Comparison of ENCODE assay signal across 21 cellular contexts in the genomic region with DNA sequence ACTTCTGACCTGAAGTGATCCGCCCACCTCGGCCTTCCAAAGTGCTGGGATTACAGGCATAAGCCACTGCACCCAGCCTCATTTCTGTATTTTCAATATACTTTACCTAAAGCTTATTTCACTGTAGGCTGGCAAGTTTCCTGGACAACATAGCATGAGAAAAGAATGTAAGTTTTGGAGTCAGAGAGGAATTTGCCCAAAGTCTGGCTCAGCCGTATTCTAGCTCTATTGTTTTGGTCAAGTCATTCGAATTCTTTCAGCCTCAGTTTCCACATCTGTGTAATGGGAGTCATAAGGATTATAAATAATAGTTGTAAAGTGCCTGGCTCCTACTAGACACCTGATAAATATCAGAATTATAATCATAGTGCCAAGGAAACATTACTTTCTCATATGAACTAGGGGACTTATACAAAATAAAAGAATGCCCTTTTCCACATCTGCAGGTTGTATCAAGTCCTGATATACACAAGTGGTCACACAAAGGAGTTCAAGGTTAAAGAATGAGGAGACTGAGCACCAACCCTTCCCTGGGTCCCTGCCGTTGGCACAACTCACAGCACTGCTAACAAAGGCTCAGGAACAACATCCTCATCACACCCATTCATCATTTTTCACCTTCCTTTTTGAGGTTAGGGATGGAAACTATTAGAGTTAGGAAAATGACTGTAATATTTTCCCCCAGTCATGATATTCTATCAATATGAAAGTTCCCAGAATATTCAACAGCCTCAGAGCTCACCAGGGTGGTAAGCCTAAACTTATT. TPM values are rescaled to one million over a fixed set of nuclear protein-coding genes. Genes with fewer than 3 reads are reported as not detected.
A peak's percentile ranks its signal among the peaks of the same experiment; 100 is the strongest.
DNase-seq lines count a peak whose midpoint lies in the region; ATAC-seq and TF ChIP-seq lines count a peak whose summit lies in the region.
"Had no signal": no experiment of that assay in that cellular context is flagged by ENCODE, and none has a peak within 500 bp of the region (broad histone marks: within the 10 kb centered on the region; RNA-seq: fewer than 3 reads in every experiment).

No MANE protein-coding gene starts in this region.

- TF ChIP-seq POLR2A in prostate gland (IDR thresholded peaks at IDR 0.05) = no peak

- no peak for ATAC-seq in GM19035 (IDR thresholded peaks at IDR 0.05; ENCODE audit: unreplicated experiment)
- ATAC-seq: T-cell had no signal

- H3K9me3 Mint-ChIP-seq in endodermal cell = no peaks in the 10 kb centered on the region
- H3K9me3 Mint-ChIP-seq: activated naive CD4-positive, alpha-beta T cell treated with anti-CD3 and anti-CD28 coated beads for 36 hours; T-cell; type B pancreatic cell had no signal

- H3K9ac ChIP-seq in endodermal cell (ENCODE audit: extremely low read depth, low read length, poor library complexity, severe bottlenecking) = no peak overlapping the region

- intact Hi-C loops in prostate gland (cut with DNase I) = no loop called here

- H3K36me3 ChIP-seq in endodermal cell (ENCODE audit: control insufficient read depth, insufficient read depth, low read length) (no peaks in the 10 kb centered on the region), osteoblast (ENCODE audit: insufficient read depth, low read length) (no peaks in the 10 kb centered on the region), prostate gland (no peaks in the 10 kb centered on the region)
- H3K36me3 ChIP-seq: heart right ventricle, WERI-Rb-1 had no signal

- H3K4me1 ChIP-seq in endodermal cell (ENCODE audit: control insufficient read depth, insufficient read depth, low read length) (no peaks in the 10 kb centered on the region), osteoblast (ENCODE audit: insufficient read depth, low read length) (peaks cover 19% of the 10 kb centered on the region), prostate gland (replicated peaks) (no peaks in the 10 kb centered on the region)

- H2AFZ ChIP-seq in osteoblast (ENCODE audit: low read length) = peak overlapping the region; percentile 52

- H3K4me3 ChIP-seq in AG10803 (ENCODE audit: low read length) (no peak overlapping the region; the same call in 1 of the 2 replicates), endodermal cell (ENCODE audit: low read length) (no peak overlapping the region), osteoblast (ENCODE audit: insufficient read depth, low read length) (no peak overlapping the region), prostate gland (no peak overlapping the region)
- H3K4me3 ChIP-seq: heart right ventricle had no signal

- H3K27ac Mint-ChIP-seq in endodermal cell = no peak overlapping the region
- H3K27ac Mint-ChIP-seq: B cell, T-cell, type B pancreatic cell had no signal

- no peaks in the 10 kb centered on the region for H3K36me3 Mint-ChIP-seq in endodermal cell (ENCODE audit: low read depth)
- H3K36me3 Mint-ChIP-seq: T-cell, type B pancreatic cell had no signal

- H3K4me3 Mint-ChIP-seq in endodermal cell = no peak overlapping the region
- H3K4me3 Mint-ChIP-seq: activated naive CD4-positive, alpha-beta T cell treated with anti-CD3 and anti-CD28 coated beads for 36 hours; B cell; T-cell; type B pancreatic cell had no signal

- H3K4me2 ChIP-seq in osteoblast (ENCODE audit: insufficient read depth, low read length) = peak overlapping the region; percentile 6

- H3K79me2 ChIP-seq in osteoblast (ENCODE audit: insufficient read depth, low read length) = no peaks in the 10 kb centered on the region

- DNase-seq in AG10803 (ENCODE audit: low read depth) (peak; percentile 70), UCSD-AML1 (lab: John Stamatoyannopoulos, UW; ENCODE audit: unreplicated experiment) (peak; percentile 12), endodermal cell (peak; percentile 9), osteoblast (ENCODE audit: insufficient read length, low spot score, missing footprints) (no peak), 8988T (no peak), globus pallidus (ENCODE audit: low spot score) (no peak), prostate gland (ENCODE audit: low spot score) (no peak)
- DNase-seq: activated naive CD4-positive, alpha-beta T cell treated with anti-CD3 and anti-CD28 coated beads for 36 hours; cerebellar nuclear complex; DMS 273 treated with DMSO at 0.1 percent for 48 hours; heart right ventricle; kidney glomerular epithelial cell; MM.1S; NCI-H1930; NCI-H526 treated with DMSO at 0.1 percent for 48 hours; T-cell; WERI-Rb-1 had no signal

- H3K4me1 Mint-ChIP-seq in endodermal cell = peaks cover 11% of the 10 kb centered on the region
- H3K4me1 Mint-ChIP-seq: B cell, T-cell had no signal

- H3K27ac ChIP-seq in endodermal cell (ENCODE audit: low read depth, low read length) = no peak overlapping the region
- H3K27ac ChIP-seq in osteoblast (ENCODE audit: low read depth, low read length) = peak overlapping the region; percentile 51
- H3K27ac ChIP-seq in prostate gland = no peak overlapping the region
- H3K27ac ChIP-seq: epithelial cell of prostate, WERI-Rb-1 had no signal

- H3K9me3 ChIP-seq in endodermal cell (ENCODE audit: control insufficient read depth, low read length) (no peaks in the 10 kb centered on the region), osteoblast (ENCODE audit: low read depth, low read length) (no peaks in the 10 kb centered on the region), prostate gland (no peaks in the 10 kb centered on the region)
- H3K9me3 ChIP-seq: heart right ventricle had no signal

- H4K20me1 ChIP-seq in osteoblast (ENCODE audit: insufficient read depth, low read length) = no peaks in the 10 kb centered on the region

- no peaks in the 10 kb centered on the region for H3K27me3 ChIP-seq in endodermal cell (ENCODE audit: control insufficient read depth, insufficient read depth, low read length, poor library complexity, severe bottlenecking)
- no peaks in the 10 kb centered on the region for H3K27me3 ChIP-seq in osteoblast (ENCODE audit: insufficient read depth, low read length)
- no peaks in the 10 kb centered on the region for H3K27me3 ChIP-seq in prostate gland (replicated peaks; ENCODE audit: insufficient read depth)
- H3K27me3 ChIP-seq: heart right ventricle had no signal

- no peaks in the 10 kb centered on the region for H3K27me3 Mint-ChIP-seq in endodermal cell (ENCODE audit: insufficient read depth)
- H3K27me3 Mint-ChIP-seq: type B pancreatic cell had no signal

- no peak for TF ChIP-seq CTCF in AG10803 (conservative IDR thresholded peaks at IDR 0.05; ENCODE audit: low read length)
- no peak for TF ChIP-seq CTCF in endodermal cell (conservative IDR thresholded peaks at IDR 0.05)
- TF ChIP-seq CTCF in osteoblast (IDR thresholded peaks at IDR 0.05; ENCODE audit: extremely low read depth, low read depth, low read length) = no peak
- no peak for TF ChIP-seq CTCF in prostate gland (IDR thresholded peaks at IDR 0.05)

- WGBS in endodermal cell (ENCODE audit: insufficient coverage in 1 of 2, insufficient read length in 1 of 2), 2 experiments = 73 to 95% methylated on average over 4 to 5 of the region's 5 CpGs
- WGBS in prostate gland = 62% methylated on average over 5 of the region's 5 CpGs

RNA-seq across cellular contexts. Expression of a gene that starts 34.7 kb away (rescaled TPM):
- 10 to 100 TPM; 66.6 to 87.5 TPM for total RNA-seq in endodermal cell
- 68.8 TPM for polyA plus RNA-seq in endodermal cell (2013, experiment 1 of 2)
- polyA plus RNA-seq in endodermal cell (2013, experiment 2 of 2) = 63.3 TPM
- total RNA-seq in osteoblast = 138 and 149 TPM in 2 replicates
- total RNA-seq in prostate gland = 10 to 100 TPM in 1 of 2 donors, 1 to 10 TPM in 1; 9.6 to 23.7 TPM

Comparison
In these comparisons a context has a peak if more than half of its experiments do, and no peak if none do; other contexts are left out.
1. DNase-seq: peak in AG10803 (single experiment), UCSD-AML1 (single experiment) and endodermal cell (single experiment); none in osteoblast (single experiment), 8988T (single experiment), globus pallidus (single experiment) and prostate gland (single experiment).